ENCODE assay signal across 8 cellular contexts in genomic region chr3:58084788-58085543, GRCh38.
A peak's percentile ranks its signal among the peaks of the same experiment; 100 is the strongest.
DNase-seq lines count a peak whose midpoint lies in the region; ATAC-seq and TF ChIP-seq lines count a peak whose summit lies in the region.

No MANE protein-coding gene starts in this region.

- peak overlapping the region; percentile 45 for H3K4me3 Mint-ChIP-seq in activated naive CD4-positive, alpha-beta T cell treated with anti-CD3 and anti-CD28 coated beads, Interleukin-2, amount 50 U/mL, for 24 hours
- no peak overlapping the region for H3K4me3 Mint-ChIP-seq in MCF 10A (ENCODE audit: unreplicated experiment)

- TF ChIP-seq CTCF in MCF 10A (IDR thresholded peaks at IDR 0.05; ENCODE audit: unreplicated experiment): no peak
- no peak for TF ChIP-seq CTCF in RWPE1 (conservative IDR thresholded peaks at IDR 0.05; ENCODE audit: low read depth)

- POLR2A ChIA-PET in MCF 10A (lab: Yijun Ruan, JAX) (no interaction called here), RWPE1 (lab: Yijun Ruan, JAX; ENCODE audit: low non-redundant PET) (no interaction called here)

- CTCF ChIA-PET in MCF 10A (lab: Yijun Ruan, JAX) (interaction anchor here (0.9 kb wide), 1 partner anchor 77 kb away, joined by 3 read pairs; the partner anchor contains the start of gene FLNB), RWPE1 (lab: Yijun Ruan, JAX) (no interaction called here)

- no peaks in the 10 kb centered on the region for H3K9me3 Mint-ChIP-seq in activated naive CD4-positive, alpha-beta T cell treated with anti-CD3 and anti-CD28 coated beads, Interleukin-2, amount 50 U/mL, for 24 hours
- H3K9me3 Mint-ChIP-seq in MCF 10A (ENCODE audit: unreplicated experiment): no peaks in the 10 kb centered on the region

- no peak for DNase-seq in activated naive CD4-positive, alpha-beta T cell (lab: John Stamatoyannopoulos, UW)
- DNase-seq in MCF 10A (ENCODE audit: unreplicated experiment) (no peak), nucleus accumbens (lab: John Stamatoyannopoulos, UW) (no peak), DMS 273 (lab: John Stamatoyannopoulos, UW; ENCODE audit: unreplicated experiment) (no peak), RWPE1 (ENCODE audit: low spot score) (no peak)

- intact Hi-C loops in MCF 10A (cut with micrococcal nuclease): no loop called here

- peaks cover 57% of the 10 kb centered on the region for H3K4me1 Mint-ChIP-seq in activated naive CD4-positive, alpha-beta T cell treated with anti-CD3 and anti-CD28 coated beads, Interleukin-2, amount 50 U/mL, for 24 hours
- peaks cover 9% of the 10 kb centered on the region for H3K4me1 Mint-ChIP-seq in MCF 10A (ENCODE audit: insufficient read depth, unreplicated experiment)

- BruUV-seq in MCF 10A (replicated peaks; lab: Mats Ljungman, UMichigan): no TSS peak

- no peaks in the 10 kb centered on the region for H3K27me3 Mint-ChIP-seq in activated naive CD4-positive, alpha-beta T cell treated with anti-CD3 and anti-CD28 coated beads, Interleukin-2, amount 50 U/mL, for 24 hours
- no peaks in the 10 kb centered on the region for H3K27me3 Mint-ChIP-seq in MCF 10A (ENCODE audit: insufficient read depth, unreplicated experiment)

- no peak overlapping the region for H3K27ac ChIP-seq in RWPE1

- peaks cover 10% of the 10 kb centered on the region for H3K36me3 Mint-ChIP-seq in activated naive CD4-positive, alpha-beta T cell treated with anti-CD3 and anti-CD28 coated beads, Interleukin-2, amount 50 U/mL, for 24 hours
- peaks cover 94% of the 10 kb centered on the region for H3K36me3 Mint-ChIP-seq in MCF 10A (ENCODE audit: insufficient read depth, unreplicated experiment)

- ATAC-seq in HG03095 (IDR thresholded peaks at IDR 0.05; ENCODE audit: unreplicated experiment) (peak; percentile 80), GM19023 (IDR thresholded peaks at IDR 0.05; ENCODE audit: unreplicated experiment) (no peak)

- H3K27ac Mint-ChIP-seq in activated naive CD4-positive, alpha-beta T cell treated with anti-CD3 and anti-CD28 coated beads, Interleukin-2, amount 50 U/mL, for 24 hours: peak overlapping the region; percentile 66
- peak overlapping the region; percentile 37 for H3K27ac Mint-ChIP-seq in MCF 10A (ENCODE audit: low read depth, unreplicated experiment)
